In the genomic region with DNA sequence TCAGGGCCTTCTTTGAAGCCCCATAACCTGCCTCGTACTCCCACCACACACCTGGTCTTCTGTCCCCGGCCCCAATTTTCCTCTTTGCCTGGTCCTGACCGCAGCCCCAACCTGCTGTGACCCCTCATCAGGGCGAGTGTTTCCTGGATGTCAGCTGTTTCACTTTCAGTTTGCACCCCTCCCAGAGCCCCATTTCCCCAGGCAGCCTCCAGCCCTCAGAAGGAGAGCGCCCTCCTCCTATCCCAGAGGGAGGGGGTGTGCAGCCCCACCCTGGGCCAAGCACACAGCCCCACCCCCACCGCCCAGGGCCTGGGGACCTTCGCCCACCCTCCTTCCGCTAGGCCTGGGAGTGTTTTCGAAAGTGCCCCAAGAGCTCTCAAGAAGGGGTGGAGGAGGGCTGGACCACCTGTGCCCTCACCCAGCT, we compare ENCODE assay signal across 8 cellular contexts. TPM values are rescaled to one million over a fixed set of nuclear protein-coding genes. Genes with fewer than 3 reads are reported as not detected.
DNase-seq lines count a peak whose midpoint lies in the region; ATAC-seq and TF ChIP-seq lines count a peak whose summit lies in the region.

No MANE protein-coding gene starts in this region.

- H3K9me2 ChIP-seq in PC-3 (replicated peaks; ENCODE audit: low read length), result no peaks in the 10 kb centered on the region

- BruUV-seq in PC-3 (replicated peaks; lab: Mats Ljungman, UMichigan) (no TSS peak), mammary epithelial cell (replicated peaks; lab: Mats Ljungman, UMichigan) (no TSS peak)

- H3K4me1 ChIP-seq in CD8-positive, alpha-beta memory T cell (ENCODE audit: insufficient read depth, low read length), result peaks cover 25% of the 10 kb centered on the region
- H3K4me1 ChIP-seq in PC-3 (ENCODE audit: insufficient read depth, low read length), result peaks cover 24% of the 10 kb centered on the region
- peaks cover 28% of the 10 kb centered on the region for H3K4me1 ChIP-seq in mammary epithelial cell (ENCODE audit: insufficient read depth, low read length)

- H4K20me1 ChIP-seq in PC-3 (ENCODE audit: low read length) (no peaks in the 10 kb centered on the region), mammary epithelial cell (ENCODE audit: insufficient read depth, low read length) (no peaks in the 10 kb centered on the region)

- H3K9ac ChIP-seq in PC-3 (ENCODE audit: low read length) (peak overlapping the region; percentile 94; the same call in 1 of the 2 replicates), mammary epithelial cell (ENCODE audit: insufficient read depth, low read length) (no peak overlapping the region)

- H2AFZ ChIP-seq in PC-3 (ENCODE audit: low read length), result no peak overlapping the region
- no peak overlapping the region for H2AFZ ChIP-seq in mammary epithelial cell (ENCODE audit: low read depth, low read length)

- peak overlapping the region; percentile 90 to 100 (median 98) for H3K27ac Mint-ChIP-seq in CD8-positive, alpha-beta memory T cell
- peak overlapping the region; percentile 99 to 100 for H3K27ac Mint-ChIP-seq in natural killer cell treated with Interleukin-12 subunit alpha and Interleukin-12 subunit beta and Interleukin-15 and Interleukin-18, amount 100 ng/mL, for 72 hours

- WGBS in mammary epithelial cell (ENCODE audit: low coverage, missing lambda C conversion rate), result 75% methylated on average over 4 of the region's 9 CpGs

- in situ Hi-C loops in mammary epithelial cell (cut with MboI; ENCODE audit: low sequenced_read_pairs in 2 of 2) (loop anchor here in 1 of 2 donors (25.0 kb wide), 1 partner anchor 584 kb away; no protein-coding TSS in a partner anchor), ACHN (cut with HindIII; ENCODE audit: low pct_ligation_motif_present, low pct_unique_long_range_greater_than_20kb, low sequenced_read_pairs) (no loop called here)

- dilution Hi-C loops in mammary epithelial cell (cut with HindIII; ENCODE audit: low sequenced_read_pairs), result no loop called here

- no peaks in the 10 kb centered on the region for H3K9me3 ChIP-seq in CD8-positive, alpha-beta memory T cell (ENCODE audit: low read length)
- H3K9me3 ChIP-seq in PC-3 (ENCODE audit: low read length), result no peaks in the 10 kb centered on the region
- H3K9me3 ChIP-seq in mammary epithelial cell (replicated peaks; ENCODE audit: insufficient read depth, low read length), result no peaks in the 10 kb centered on the region

- TF ChIP-seq CTCF in PC-3 (conservative IDR thresholded peaks at IDR 0.05; ENCODE audit: low read depth, low read length) (no peak), mammary epithelial cell (conservative IDR thresholded peaks at IDR 0.05 in 1 of 2, IDR thresholded peaks at IDR 0.05 in 1 of 2; ENCODE audit: extremely low read depth in 1 of 2, insufficient read depth in 1 of 2, low read depth in 1 of 2, low read length in 2 of 2) (no peak)

- H3K9me3 Mint-ChIP-seq in CD8-positive, alpha-beta memory T cell, result no peaks in the 10 kb centered on the region
- no peaks in the 10 kb centered on the region for H3K9me3 Mint-ChIP-seq in natural killer cell treated with Interleukin-12 subunit alpha and Interleukin-12 subunit beta and Interleukin-15 and Interleukin-18, amount 100 ng/mL, for 72 hours

- H3K4me3 ChIP-seq in CD8-positive, alpha-beta memory T cell (ENCODE audit: low read length), result peak overlapping the region; percentile 98
- H3K4me3 ChIP-seq in PC-3 (ENCODE audit: low read length), result peak overlapping the region; percentile 100
- peak overlapping the region; percentile 81 to 89 (median 86) for H3K4me3 ChIP-seq in mammary epithelial cell (replicated peaks in 1 of 3; ENCODE audit: insufficient read depth in 1 of 3, low read depth in 2 of 3, low read length in 3 of 3)

- H3K36me3 ChIP-seq in CD8-positive, alpha-beta memory T cell (ENCODE audit: insufficient read depth, low read length), result peaks cover 32% of the 10 kb centered on the region
- H3K36me3 ChIP-seq in PC-3 (ENCODE audit: low read depth, low read length) (peaks cover 20% of the 10 kb centered on the region), mammary epithelial cell (ENCODE audit: insufficient read depth, low read length) (peaks cover 21% of the 10 kb centered on the region)

- no peak for ATAC-seq in PC-3
- ATAC-seq in natural killer cell treated with Interleukin-12 subunit alpha and Interleukin-12 subunit beta and Interleukin-15 and Interleukin-18, amount 100 ng/mL, for 72 hours, result peak; percentile 58 to 67
- ATAC-seq in HG03135 (IDR thresholded peaks at IDR 0.05; ENCODE audit: unreplicated experiment), result no peak

- DNase-seq in CD8-positive, alpha-beta memory T cell, result peak; percentile 26 to 77 (median 60)
- DNase-seq in PC-3, result no peak
- no peak for DNase-seq in mammary epithelial cell
- DNase-seq in natural killer cell treated with Interleukin-12 subunit alpha and Interleukin-12 subunit beta and Interleukin-15 and Interleukin-18, amount 100 ng/mL, for 72 hours (ENCODE audit: low spot score), result peak; percentile 81
- no peak for DNase-seq in NCI-H748 (lab: John Stamatoyannopoulos, UW; ENCODE audit: unreplicated experiment)
- DNase-seq in posterior vena cava (ENCODE audit: low spot score), result no peak
- no peak for DNase-seq in ACHN

- peaks cover 4 to 54% (median 7%) of the 10 kb centered on the region in 3 donors for H3K36me3 Mint-ChIP-seq in CD8-positive, alpha-beta memory T cell
- H3K36me3 Mint-ChIP-seq in natural killer cell treated with Interleukin-12 subunit alpha and Interleukin-12 subunit beta and Interleukin-15 and Interleukin-18, amount 100 ng/mL, for 72 hours, result peaks cover 12% of the 10 kb centered on the region

- intact Hi-C loops in PC-3 (cut with micrococcal nuclease) (no loop called here), mammary epithelial cell (cut with micrococcal nuclease) (loop anchor here (10.0 kb wide), 1 partner anchor 304 kb away; the partner anchor contains the start of genes B3GALT4, RPS18 and VPS52), posterior vena cava (cut with DNase I) (no loop called here)

- no peaks in the 10 kb centered on the region for H3F3A ChIP-seq in PC-3 (ENCODE audit: low read length, unreplicated experiment)

- peak overlapping the region; percentile 99 for H3K4me2 ChIP-seq in PC-3 (ENCODE audit: low read length)
- H3K4me2 ChIP-seq in mammary epithelial cell (ENCODE audit: insufficient read depth, low read depth, low read length), result peak overlapping the region; percentile 90

- peak overlapping the region; percentile 92 to 99 (median 95) for H3K4me3 Mint-ChIP-seq in CD8-positive, alpha-beta memory T cell
- H3K4me3 Mint-ChIP-seq in natural killer cell treated with Interleukin-12 subunit alpha and Interleukin-12 subunit beta and Interleukin-15 and Interleukin-18, amount 100 ng/mL, for 72 hours, result peak overlapping the region; percentile 100

- H3K4me1 Mint-ChIP-seq in CD8-positive, alpha-beta memory T cell, result peaks cover 25 to 36% (median 27%) of the 10 kb centered on the region in 3 donors
- H3K4me1 Mint-ChIP-seq in natural killer cell treated with Interleukin-12 subunit alpha and Interleukin-12 subunit beta and Interleukin-15 and Interleukin-18, amount 100 ng/mL, for 72 hours (ENCODE audit: low read depth in 2 of 2), result peaks cover 20 to 32% of the 10 kb centered on the region in 2 donors

- H3K27ac ChIP-seq in CD8-positive, alpha-beta memory T cell (ENCODE audit: low read depth, low read length), result peak overlapping the region; percentile 90
- H3K27ac ChIP-seq in PC-3 (ENCODE audit: low read length) (no peak overlapping the region), mammary epithelial cell (ENCODE audit: insufficient read depth, low read depth, low read length) (no peak overlapping the region)

- no peaks in the 10 kb centered on the region for H3K27me3 ChIP-seq in CD8-positive, alpha-beta memory T cell (ENCODE audit: insufficient read depth, low read length, poor library complexity, severe bottlenecking)
- H3K27me3 ChIP-seq in PC-3 (ENCODE audit: low read length) (no peaks in the 10 kb centered on the region), mammary epithelial cell (ENCODE audit: insufficient read depth, low read length) (no peaks in the 10 kb centered on the region)

- POLR2A ChIA-PET in CD8-positive, alpha-beta memory T cell (lab: Charles Lee), result interaction anchor here (1.4 to 2.2 kb wide), 3 partner anchors 8 to 133 kb away, joined by 5 to 17 read pairs (median 8); partner anchors contain the start of genes UQCC2 and ZBTB9
- POLR2A ChIA-PET in PC-3 (lab: Charles Lee; ENCODE audit: unreplicated experiment), result no interaction called here

- no peaks in the 10 kb centered on the region for H3K27me3 Mint-ChIP-seq in CD8-positive, alpha-beta memory T cell
- H3K27me3 Mint-ChIP-seq in natural killer cell treated with Interleukin-12 subunit alpha and Interleukin-12 subunit beta and Interleukin-15 and Interleukin-18, amount 100 ng/mL, for 72 hours, result no peaks in the 10 kb centered on the region

- peaks cover 32% of the 10 kb centered on the region for H3K79me2 ChIP-seq in PC-3 (ENCODE audit: low read length)
- H3K79me2 ChIP-seq in mammary epithelial cell (ENCODE audit: insufficient read depth, low read length), result peaks cover 53% of the 10 kb centered on the region

- CTCF ChIA-PET in CD8-positive, alpha-beta memory T cell (lab: Charles Lee), result interaction anchor here (0.9 to 1.6 kb wide), 8 partner anchors 13 to 887 kb away, joined by 3 to 5 read pairs (median 3); no protein-coding TSS in a partner anchor
- CTCF ChIA-PET in PC-3 (lab: Charles Lee) (interaction anchor here (1.6 kb wide), 1 partner anchor 124 kb away, joined by 5 read pairs; the partner anchor contains the start of gene ZBTB9), mammary epithelial cell (lab: Charles Lee; ENCODE audit: low non-redundant PET) (no interaction called here)

RNA-seq across cellular contexts. Expression of gene BAK1, which starts 1.5 kb away (rescaled TPM):
- 10 to 100 TPM; 48.5 to 50.1 TPM for total RNA-seq in CD8-positive, alpha-beta memory T cell
- 43.4 TPM for polyA plus RNA-seq in CD8-positive, alpha-beta memory T cell
- total RNA-seq in PC-3 (2014; rRNA removed) (15.1 and 23.7 TPM in 2 replicates), mammary epithelial cell (10 to 100 TPM; 41.0 to 70.6 TPM), posterior vena cava (10 to 100 TPM; 12.4 to 17.7 TPM)
- 62.0 TPM for polyA plus RNA-seq in mammary epithelial cell
- 81.7 TPM for polyA minus RNA-seq in mammary epithelial cell
- total RNA-seq in natural killer cell treated with Interleukin-12 subunit alpha and Interleukin-12 subunit beta and Interleukin-15 and Interleukin-18, amount 100 ng/mL, for 72 hours, result 100 to 1,000 TPM; 101 to 103 TPM

RNA-seq across cellular contexts. Expression of gene ITPR3, which starts 42.5 kb away (rescaled TPM):
- total RNA-seq in CD8-positive, alpha-beta memory T cell, result 10 to 100 TPM; 42.0 to 43.3 TPM
- polyA plus RNA-seq in CD8-positive, alpha-beta memory T cell, result 7.9 TPM
- total RNA-seq in PC-3 (2014; rRNA removed) (41.8 and 50.6 TPM in 2 replicates), mammary epithelial cell (100 to 1,000 TPM; 125 to 155 TPM), posterior vena cava (10 to 100 TPM; 15.6 to 17.1 TPM)
- 106 TPM for polyA plus RNA-seq in mammary epithelial cell
- polyA minus RNA-seq in mammary epithelial cell, result 270 TPM
- total RNA-seq in natural killer cell treated with Interleukin-12 subunit alpha and Interleukin-12 subunit beta and Interleukin-15 and Interleukin-18, amount 100 ng/mL, for 72 hours, result 10 to 100 TPM; 27.6 to 77.6 TPM

Comparison
In these comparisons a context has a peak if more than half of its experiments do, and no peak if none do; other contexts are left out.
1. DNase-seq: peak in CD8-positive, alpha-beta memory T cell (5 of 5) and natural killer cell treated with Interleukin-12 subunit alpha and Interleukin-12 subunit beta and Interleukin-15 and Interleukin-18, amount 100 ng/mL, for 72 hours (single experiment); none in PC-3 (single experiment), mammary epithelial cell (single experiment), NCI-H748 (single experiment), posterior vena cava (single experiment) and ACHN (single experiment).
2. ATAC-seq: peak in natural killer cell treated with Interleukin-12 subunit alpha and Interleukin-12 subunit beta and Interleukin-15 and Interleukin-18, amount 100 ng/mL, for 72 hours (2 of 2); none in PC-3 (single experiment) and HG03135 (single experiment).
3. Peak in every context shown above with its lines, with median percentiles within 50 percentile points of each other: H3K4me3 ChIP-seq.